Comparison of ENCODE assay signal across 9 cellular contexts in genomic region chr17:10059684-10060211, GRCh38.
DNase-seq lines count a peak whose midpoint lies in the region; ATAC-seq and TF ChIP-seq lines count a peak whose summit lies in the region.
"Had no signal": no experiment of that assay in that cellular context is flagged by ENCODE, and none has a peak within 500 bp of the region (broad histone marks: within the 10 kb centered on the region; RNA-seq: fewer than 3 reads in every experiment).

No MANE protein-coding gene starts in this region.

- POLR2A ChIA-PET in activated CD4-positive, alpha-beta T cell treated with anti-CD3 and anti-CD28 coated beads for 36 hours (lab: Charles Lee): no interaction called here
- POLR2A ChIA-PET in OCI-LY7 (lab: Charles Lee): no interaction called here

- no peak overlapping the region for H3K27ac Mint-ChIP-seq in activated CD4-positive, alpha-beta T cell treated with anti-CD3 and anti-CD28 coated beads for 36 hours
- H3K27ac Mint-ChIP-seq in dendritic cell treated with granulocyte-macrophage colony-stimulating factor and Interleukin-4, amounts not matched to agents 40 ng/mL and 50 ng/mL, for 4 days: peak overlapping the region; percentile 67

- H2AFZ ChIP-seq in OCI-LY7 (ENCODE audit: low read length): no peak overlapping the region

- H3K36me3 ChIP-seq in tibial nerve (no peaks in the 10 kb centered on the region), OCI-LY7 (ENCODE audit: insufficient read depth, low read length) (no peaks in the 10 kb centered on the region), WERI-Rb-1 (no peaks in the 10 kb centered on the region)

- H3K4me3 ChIP-seq in tibial nerve: no peak overlapping the region
- no peak overlapping the region for H3K4me3 ChIP-seq in OCI-LY7 (ENCODE audit: low read depth, low read length, poor library complexity, severe bottlenecking)
- no peak overlapping the region for H3K4me3 ChIP-seq in WERI-Rb-1 (ENCODE audit: low read depth, low read length)
- H3K4me3 ChIP-seq: A549 had no signal

- H3K4me1 ChIP-seq in tibial nerve (peaks cover 0 to 67% (median 42%) of the 10 kb centered on the region in 4 donors), OCI-LY7 (ENCODE audit: insufficient read depth, low read length, poor library complexity, severe bottlenecking) (no peaks in the 10 kb centered on the region)
- H3K4me1 ChIP-seq: A549 had no signal

- intact Hi-C loops in activated CD4-positive, alpha-beta T cell treated with anti-CD3 and anti-CD28 coated beads for 36 hours (cut with DNase I, micrococcal nuclease): no loop called here
- intact Hi-C loops in dendritic cell treated with granulocyte-macrophage colony-stimulating factor and Interleukin-4, amounts not matched to agents 40 ng/mL and 50 ng/mL, for 4 days (cut with micrococcal nuclease): loop anchor here (5.0 kb wide), 1 partner anchor 37 kb away; no protein-coding TSS in a partner anchor
- intact Hi-C loops in OCI-LY7 (cut with micrococcal nuclease; ENCODE audit: unreplicated experiment): no loop called here

- H3K9me3 ChIP-seq in tibial nerve (no peaks in the 10 kb centered on the region), OCI-LY7 (ENCODE audit: low read length) (no peaks in the 10 kb centered on the region), WERI-Rb-1 (ENCODE audit: severe bottlenecking) (no peaks in the 10 kb centered on the region)

- H3K36me3 Mint-ChIP-seq in activated CD4-positive, alpha-beta T cell treated with anti-CD3 and anti-CD28 coated beads for 36 hours (ENCODE audit: low read depth): no peaks in the 10 kb centered on the region
- peaks cover 11% of the 10 kb centered on the region for H3K36me3 Mint-ChIP-seq in dendritic cell treated with granulocyte-macrophage colony-stimulating factor and Interleukin-4, amounts not matched to agents 40 ng/mL and 50 ng/mL, for 4 days (ENCODE audit: low read depth)

- CTCF ChIA-PET in activated CD4-positive, alpha-beta T cell treated with anti-CD3 and anti-CD28 coated beads for 36 hours (lab: Charles Lee): no interaction called here
- CTCF ChIA-PET in OCI-LY7 (lab: Charles Lee; ENCODE audit: unreplicated experiment): no interaction called here

- no peaks in the 10 kb centered on the region for H3K27me3 ChIP-seq in tibial nerve
- H3K27me3 ChIP-seq in WERI-Rb-1 (ENCODE audit: insufficient read depth, low read depth, severe bottlenecking): no peaks in the 10 kb centered on the region

- H3K4me2 ChIP-seq in OCI-LY7 (ENCODE audit: low read length): no peak overlapping the region
- H3K4me2 ChIP-seq: A549 had no signal

- H3K27me3 Mint-ChIP-seq in activated CD4-positive, alpha-beta T cell treated with anti-CD3 and anti-CD28 coated beads for 36 hours: no peaks in the 10 kb centered on the region
- H3K27me3 Mint-ChIP-seq in dendritic cell treated with granulocyte-macrophage colony-stimulating factor and Interleukin-4, amounts not matched to agents 40 ng/mL and 50 ng/mL, for 4 days: peaks cover 5% of the 10 kb centered on the region

- H3K79me2 ChIP-seq in OCI-LY7 (ENCODE audit: insufficient read depth, low read depth, low read length): no peaks in the 10 kb centered on the region

- WGBS in tibial nerve, 2 donors: 43 to 45% methylated on average over 10 to 11 of the region's 11 CpGs

- no peaks in the 10 kb centered on the region for H4K20me1 ChIP-seq in OCI-LY7 (ENCODE audit: insufficient read depth, low read length)

- no peaks in the 10 kb centered on the region for H3K9me3 Mint-ChIP-seq in activated CD4-positive, alpha-beta T cell treated with anti-CD3 and anti-CD28 coated beads for 36 hours (ENCODE audit: low read depth)
- no peaks in the 10 kb centered on the region for H3K9me3 Mint-ChIP-seq in dendritic cell treated with granulocyte-macrophage colony-stimulating factor and Interleukin-4, amounts not matched to agents 40 ng/mL and 50 ng/mL, for 4 days

- DNase-seq in activated CD4-positive, alpha-beta T cell treated with anti-CD3 and anti-CD28 coated beads for 36 hours: peak; percentile 13
- DNase-seq in activated CD4-positive, alpha-beta T cell treated with anti-CD3 and anti-CD28 coated beads for 48 hours: no peak
- DNase-seq in tibial nerve (ENCODE audit: low spot score in 2 of 2) (no peak), OCI-LY7 (ENCODE audit: low spot score) (no peak), kidney tubule cell (ENCODE audit: low spot score) (no peak), WERI-Rb-1 (no peak)

- H3K27ac ChIP-seq in tibial nerve: peak overlapping the region in 3 of 4 donors; percentile 45 to 87 (median 61)
- H3K27ac ChIP-seq in OCI-LY7 (ENCODE audit: low read depth, low read length, poor library complexity, severe bottlenecking): no peak overlapping the region
- no peak overlapping the region for H3K27ac ChIP-seq in WERI-Rb-1
- H3K27ac ChIP-seq: A549 had no signal

- no TSS peak for BruUV-seq in OCI-LY7 (replicated peaks; lab: Mats Ljungman, UMichigan)

- no peak for TF ChIP-seq EP300 in tibial nerve (IDR thresholded peaks at IDR 0.05)

- no peaks in the 10 kb centered on the region for H3K9me2 ChIP-seq in OCI-LY7 (ENCODE audit: insufficient read depth, low read length)

- TF ChIP-seq POLR2A in tibial nerve (IDR thresholded peaks at IDR 0.05): no peak

- no peak for TF ChIP-seq CTCF in tibial nerve (IDR thresholded peaks at IDR 0.05)
- no peak for TF ChIP-seq CTCF in OCI-LY7 (conservative IDR thresholded peaks at IDR 0.05; ENCODE audit: low read length)
- no peak for TF ChIP-seq CTCF in WERI-Rb-1 (IDR thresholded peaks at IDR 0.05; ENCODE audit: low read depth, low read length)

- H3K4me1 Mint-ChIP-seq in activated CD4-positive, alpha-beta T cell treated with anti-CD3 and anti-CD28 coated beads for 36 hours: peaks cover 7% of the 10 kb centered on the region
- H3K4me1 Mint-ChIP-seq in dendritic cell treated with granulocyte-macrophage colony-stimulating factor and Interleukin-4, amounts not matched to agents 40 ng/mL and 50 ng/mL, for 4 days (ENCODE audit: low read depth): peaks cover 63% of the 10 kb centered on the region

- H3K4me3 Mint-ChIP-seq in activated CD4-positive, alpha-beta T cell treated with anti-CD3 and anti-CD28 coated beads for 36 hours: no peak overlapping the region
- no peak overlapping the region for H3K4me3 Mint-ChIP-seq in dendritic cell treated with granulocyte-macrophage colony-stimulating factor and Interleukin-4, amounts not matched to agents 40 ng/mL and 50 ng/mL, for 4 days

- no peak for ATAC-seq in activated CD4-positive, alpha-beta T cell treated with anti-CD3 and anti-CD28 coated beads for 36 hours
- peak; percentile 70 for ATAC-seq in HG03103 (IDR thresholded peaks at IDR 0.05; ENCODE audit: low read depth, unreplicated experiment)

Comparison
In these comparisons a context has a peak if more than half of its experiments do, and no peak if none do; other contexts are left out.
1. H3K27ac ChIP-seq: peak in tibial nerve (3 of 4); none in OCI-LY7 (single experiment) and WERI-Rb-1 (single experiment).